ENCODE assay signal across 19 cellular contexts in genomic region chr10:12489357-12489756, GRCh38.
DNase-seq lines count a peak whose midpoint lies in the region; ATAC-seq, FAIRE-seq and TF ChIP-seq lines count a peak whose summit lies in the region.
"Had no signal": no experiment of that assay in that cellular context is flagged by ENCODE, and none has a peak within 500 bp of the region (broad histone marks: within the 10 kb centered on the region; RNA-seq: fewer than 3 reads in every experiment).

No MANE protein-coding gene starts in this region.

- H3K4me3 Mint-ChIP-seq in IgD-negative memory B cell = no peak overlapping the region
- H3K4me3 Mint-ChIP-seq: CD8-positive, alpha-beta memory T cell had no signal

- intact Hi-C loops in body of pancreas (cut with DNase I) (no loop called here), kidney (cut with DNase I) (no loop called here)

- FAIRE-seq in small intestine (lab: Jason Lieb, UNC) (no peak), kidney (lab: Jason Lieb, UNC) (no peak)

- TF ChIP-seq POLR2A in body of pancreas (IDR thresholded peaks at IDR 0.05) = no peak

- H3K4me3 ChIP-seq in body of pancreas (no peak overlapping the region), small intestine (ENCODE audit: low read depth in 1 of 2, low read length in 2 of 2) (no peak overlapping the region), kidney (ENCODE audit: low read length in 2 of 2) (no peak overlapping the region)

- TF ChIP-seq CTCF in body of pancreas (IDR thresholded peaks at IDR 0.05) (no peak), kidney (IDR thresholded peaks at IDR 0.05; ENCODE audit: borderline replicate concordance, extremely low read depth, insufficient read depth) (no peak)

- H3K36me3 ChIP-seq in body of pancreas (replicated peaks in 1 of 2; ENCODE audit: insufficient read depth in 1 of 2, low read depth in 2 of 2) (no peaks in the 10 kb centered on the region), small intestine (ENCODE audit: control insufficient read depth in 2 of 2, insufficient read depth in 2 of 2, low read length in 2 of 2) (no peaks in the 10 kb centered on the region), kidney (ENCODE audit: control insufficient read depth in 1 of 2, insufficient read depth in 2 of 2, low read length in 2 of 2) (no peaks in the 10 kb centered on the region)

- H3K36me3 Mint-ChIP-seq in IgD-negative memory B cell = peaks cover 2% of the 10 kb centered on the region
- H3K36me3 Mint-ChIP-seq: CD8-positive, alpha-beta memory T cell had no signal

- ATAC-seq in body of pancreas (peak; percentile 60), left lobe of liver (peak; percentile 43)

- no peaks in the 10 kb centered on the region for H3K27me3 ChIP-seq in body of pancreas
- H3K27me3 ChIP-seq in small intestine (ENCODE audit: control insufficient read depth in 2 of 2, insufficient read depth in 2 of 2, low read length in 2 of 2) = no peaks in the 10 kb centered on the region

- no peaks in the 10 kb centered on the region for H3K27me3 Mint-ChIP-seq in IgD-negative memory B cell

- H3K4me1 ChIP-seq in body of pancreas (peaks cover 41% of the 10 kb centered on the region), small intestine (ENCODE audit: control insufficient read depth in 2 of 2, insufficient read depth in 1 of 2, low read depth in 1 of 2, low read length in 1 of 2) (peaks cover 0 to 3% of the 10 kb centered on the region in 2 donors), kidney (ENCODE audit: control insufficient read depth in 1 of 2, insufficient read depth in 1 of 2, low read depth in 1 of 2, low read length in 2 of 2) (peaks cover 0 to 2% of the 10 kb centered on the region in 2 donors)

- no peak overlapping the region for H3K9ac ChIP-seq in kidney (ENCODE audit: low read length in 2 of 2)

- H3K9me3 Mint-ChIP-seq in IgD-negative memory B cell = no peaks in the 10 kb centered on the region
- H3K9me3 Mint-ChIP-seq: CD8-positive, alpha-beta memory T cell had no signal

- H3K27ac Mint-ChIP-seq in IgD-negative memory B cell = peak overlapping the region; percentile 25 to 46 (median 43)
- H3K27ac Mint-ChIP-seq: CD8-positive, alpha-beta memory T cell had no signal

- DNase-seq in body of pancreas = peak; percentile 35 to 68 (median 52)
- no peak for DNase-seq in left lobe of liver (ENCODE audit: low spot score)
- DNase-seq in small intestine = peak; percentile 52
- no peak for DNase-seq in kidney
- no peak for DNase-seq in stimulated activated CD4-positive, alpha-beta T cell treated with anti-CD3 and anti-CD28 coated beads, Interleukin-1b, Interleukin-23, amount 100 ng/mL, for 48 hours
- DNase-seq in GDM1 (lab: John Stamatoyannopoulos, UW) = no peak
- DNase-seq: C1 segment of cervical spinal cord; CD8-positive, alpha-beta memory T cell; DND-41; H7; NCI-H1417; NCI-H187; NCI-H2107; NCI-H226; NCI-H524; NCI-H82; OCI-M1; SHP77 had no signal

- peaks cover 23 to 34% (median 30%) of the 10 kb centered on the region in 3 donors for H3K4me1 Mint-ChIP-seq in IgD-negative memory B cell

- no peaks in the 10 kb centered on the region for H3K9me3 ChIP-seq in body of pancreas
- H3K9me3 ChIP-seq in small intestine (ENCODE audit: control insufficient read depth, low read depth) = no peaks in the 10 kb centered on the region
- no peaks in the 10 kb centered on the region for H3K9me3 ChIP-seq in kidney (ENCODE audit: control insufficient read depth in 1 of 2, low read length in 2 of 2)

- 10 to 16% methylated on average over 8 of the region's 8 CpGs for WGBS in body of pancreas, 2 donors
- WGBS in small intestine, 3 donors = 18 to 59% (median 31%) methylated on average over 8 of the region's 8 CpGs

- H3K27ac ChIP-seq in body of pancreas (peak overlapping the region in 2 of 4 donors; percentile 21 to 29), small intestine (ENCODE audit: low read depth in 1 of 2, low read length in 1 of 2) (no peak overlapping the region), kidney (ENCODE audit: low read depth in 2 of 2, low read length in 2 of 2) (no peak overlapping the region)

Comparison
In these comparisons a context has a peak if more than half of its experiments do, and no peak if none do; other contexts are left out.
1. DNase-seq: peak in body of pancreas (4 of 4) and small intestine (single experiment); none in left lobe of liver (single experiment), kidney (single experiment), stimulated activated CD4-positive, alpha-beta T cell treated with anti-CD3 and anti-CD28 coated beads, Interleukin-1b, Interleukin-23, amount 100 ng/mL, for 48 hours (single experiment) and GDM1 (single experiment).